In genomic region chr14:38184132-38184531, GRCh38 we compare ENCODE assay signal across 27 cellular contexts. TPM values are rescaled to one million over a fixed set of nuclear protein-coding genes. Genes with fewer than 3 reads are reported as not detected.
"Had no signal": no experiment of that assay in that cellular context is flagged by ENCODE, and none has a peak within 500 bp of the region (broad histone marks: within the 10 kb centered on the region; RNA-seq: fewer than 3 reads in every experiment).

No MANE protein-coding gene starts in this region.

- H3K4me3 Mint-ChIP-seq: mesothelial cell of epicardium; naive B cell; natural killer cell; nephron progenitor cell; neural progenitor cell; stimulated activated naive B cell treated with anti-CD40 and anti-IgM and Interleukin-4, amounts not matched to agents 10 μg/mL and 1 μg/mL and 100 μg/mL, for 72 hours; stimulated activated naive CD8-positive, alpha-beta T cell treated with anti-CD3 and anti-CD28 coated beads, Interleukin-15, Interleukin-2, amounts not matched to agents 100 ng/mL and 50 ng/mL, for 24 hours; type B pancreatic cell had no signal

- H3K4me1 ChIP-seq: left ventricle myocardium inferior, neural progenitor cell, parathyroid adenoma, right atrium auricular region, right lobe of liver, tibial nerve, uterus had no signal

- H3K27ac ChIP-seq: hepatocyte, left ventricle myocardium inferior, neural progenitor cell, neutrophil, parathyroid adenoma, right atrium auricular region, right lobe of liver, tibial nerve, uterus had no signal

- H3K4me3 ChIP-seq: hepatocyte, left ventricle myocardium inferior, lung, neural progenitor cell, right atrium auricular region, right lobe of liver, smooth muscle cell, tibial nerve, uterus had no signal

- H3K27me3 Mint-ChIP-seq: stimulated activated naive B cell treated with anti-CD40 and anti-IgM and Interleukin-4, amounts not matched to agents 10 μg/mL and 1 μg/mL and 100 μg/mL, for 72 hours; stimulated activated naive CD8-positive, alpha-beta T cell treated with anti-CD3 and anti-CD28 coated beads, Interleukin-15, Interleukin-2, amounts not matched to agents 100 ng/mL and 50 ng/mL, for 24 hours had no signal

- ATAC-seq: natural killer cell; right lobe of liver; stimulated activated naive B cell treated with anti-CD40 and anti-IgM and Interleukin-4, amounts not matched to agents 10 μg/mL and 1 μg/mL and 100 μg/mL, for 72 hours had no signal

- H3K9me3 ChIP-seq: neutrophil, right atrium auricular region, right lobe of liver, tibial nerve, uterus had no signal

- H3K36me3 Mint-ChIP-seq: mesothelial cell of epicardium, natural killer cell, neural progenitor cell, type B pancreatic cell had no signal

- H3K36me3 ChIP-seq: left ventricle myocardium inferior, neural progenitor cell, neutrophil, right atrium auricular region, right lobe of liver, tibial nerve, uterus had no signal

- H2AFZ ChIP-seq: hepatocyte, neural progenitor cell, parathyroid adenoma had no signal

- H3K4me1 Mint-ChIP-seq: naive B cell; stimulated activated naive B cell treated with anti-CD40 and anti-IgM and Interleukin-4, amounts not matched to agents 10 μg/mL and 1 μg/mL and 100 μg/mL, for 72 hours had no signal

- H3K9me3 Mint-ChIP-seq: natural killer cell, neural progenitor cell had no signal

- H3K27ac Mint-ChIP-seq: mesothelial cell of epicardium; naive B cell; natural killer cell; nephron progenitor cell; neural progenitor cell; stimulated activated naive B cell treated with anti-CD40 and anti-IgM and Interleukin-4, amounts not matched to agents 10 μg/mL and 1 μg/mL and 100 μg/mL, for 72 hours; stimulated activated naive CD8-positive, alpha-beta T cell treated with anti-CD3 and anti-CD28 coated beads, Interleukin-15, Interleukin-2, amounts not matched to agents 100 ng/mL and 50 ng/mL, for 24 hours; type B pancreatic cell had no signal

- H3K27me3 ChIP-seq: hepatocyte, neural progenitor cell, neutrophil, right atrium auricular region, right lobe of liver, tibial nerve, uterus had no signal

- H3K79me2 ChIP-seq: hepatocyte, parathyroid adenoma had no signal

- DNase-seq: islet precursor cell; left ventricle myocardium inferior; naive B cell; natural killer cell; nephron progenitor cell; occipital lobe; right lobe of liver; stimulated activated CD4-positive, alpha-beta T cell treated with anti-CD3 and anti-CD28 coated beads, Interleukin-1b, Interleukin-23, amount 100 ng/mL, for 48 hours; stimulated activated CD4-positive, alpha-beta T cell treated with anti-CD3 and anti-CD28 coated beads, Interleukin-2, amount 100 ng/mL, for 48 hours; stimulated activated CD4-positive, alpha-beta T cell treated with anti-CD3 and anti-CD28 coated beads, Interleukin-4, amount 100 ng/mL, for 4 hours; stimulated activated CD8-positive, alpha-beta memory T cell treated with anti-CD3 and anti-CD28 coated beads, Interleukin-4, amount 100 ng/mL, for 48 hours; stimulated activated naive B cell treated with anti-CD40 and anti-IgM and Interleukin-4, amounts not matched to agents 10 μg/mL and 1 μg/mL and 100 μg/mL, for 72 hours; substantia nigra; uterus had no signal

- H3K4me2 ChIP-seq: hepatocyte, neural progenitor cell, smooth muscle cell had no signal

- H3K9ac ChIP-seq: neural progenitor cell, parathyroid adenoma had no signal

RNA-seq across cellular contexts. Expression of gene SSTR1, which starts 23.6 kb away (rescaled TPM):
- total RNA-seq: mesothelial cell of epicardium, mononuclear cell, natural killer cell, osteocyte had no signal
